Comparison of ENCODE assay signal across 31 cellular contexts in genomic region chr22:48185656-48186055, GRCh38.
DNase-seq lines count a peak whose midpoint lies in the region; ATAC-seq and TF ChIP-seq lines count a peak whose summit lies in the region.
"Had no signal": no experiment of that assay in that cellular context is flagged by ENCODE, and none has a peak within 500 bp of the region (broad histone marks: within the 10 kb centered on the region; RNA-seq: fewer than 3 reads in every experiment).

No MANE protein-coding gene starts in this region.

- peaks cover 5% of the 10 kb centered on the region for H3K4me1 ChIP-seq in CD8-positive, alpha-beta memory T cell (ENCODE audit: insufficient read depth, low read length)
- H3K4me1 ChIP-seq in MM.1S (ENCODE audit: low read length) (no peaks in the 10 kb centered on the region), PC-9 (replicated peaks; ENCODE audit: insufficient read depth) (no peaks in the 10 kb centered on the region)
- H3K4me1 ChIP-seq: ascending aorta, esophagus squamous epithelium, foreskin keratinocyte, psoas muscle, sigmoid colon, SJCRH30, tibial nerve had no signal

- intact Hi-C loops in PC-9 (cut with micrococcal nuclease; ENCODE audit: unreplicated experiment) (no loop called here), left colon (cut with DNase I, micrococcal nuclease) (no loop called here)

- no peak overlapping the region for H3K9ac ChIP-seq in MM.1S (ENCODE audit: low read length)

- no peak for TF ChIP-seq CTCF in MM.1S (IDR thresholded peaks at IDR 0.05; ENCODE audit: low read length)
- no peak for TF ChIP-seq CTCF in PC-9 (conservative IDR thresholded peaks at IDR 0.05)

- H3K79me2 ChIP-seq in MM.1S (ENCODE audit: low read length) (no peaks in the 10 kb centered on the region), PC-9 (ENCODE audit: low read depth) (no peaks in the 10 kb centered on the region)

- no peaks in the 10 kb centered on the region for H3K9me3 ChIP-seq in CD8-positive, alpha-beta memory T cell (ENCODE audit: low read length)
- no peaks in the 10 kb centered on the region for H3K9me3 ChIP-seq in MM.1S (replicated peaks; ENCODE audit: insufficient read depth, low read length)
- H3K9me3 ChIP-seq in PC-9 (ENCODE audit: insufficient read depth, low read depth): no peaks in the 10 kb centered on the region

- peak overlapping the region in 3 of 7 donors; percentile 12 to 57 (median 54) for H3K4me3 Mint-ChIP-seq in CD8-positive, alpha-beta memory T cell
- H3K4me3 Mint-ChIP-seq in activated CD8-positive, alpha-beta T cell treated with anti-CD3 and anti-CD28 coated beads, Interleukin-2, amount 10 ng/mL, durations not matched to agents 7 days and 5 days: no peak overlapping the region
- H3K4me3 Mint-ChIP-seq: activated CD4-positive, alpha-beta T cell treated with anti-CD3 and anti-CD28 coated beads for 36 hours; activated T-cell treated with anti-CD3 and anti-CD28 coated beads, Interleukin-2, amount 50 U/mL, for 4 hours; B cell; dendritic cell treated with granulocyte-macrophage colony-stimulating factor and Interleukin-4, amounts not matched to agents 40 ng/mL and 50 ng/mL, for 4 days; mesothelial cell of epicardium had no signal

- H3K4me1 Mint-ChIP-seq in CD8-positive, alpha-beta memory T cell: peaks cover 30 to 41% (median 41%) of the 10 kb centered on the region in 3 donors
- H3K4me1 Mint-ChIP-seq in activated CD8-positive, alpha-beta T cell treated with anti-CD3 and anti-CD28 coated beads, Interleukin-2, amount 10 ng/mL, durations not matched to agents 7 days and 5 days (ENCODE audit: low read depth): peaks cover 13% of the 10 kb centered on the region
- H3K4me1 Mint-ChIP-seq: B cell, mesothelial cell of epicardium had no signal

- H2AFZ ChIP-seq in MM.1S (ENCODE audit: low read length) (no peak overlapping the region), PC-9 (no peak overlapping the region)

- no peaks in the 10 kb centered on the region for H3K27me3 Mint-ChIP-seq in CD8-positive, alpha-beta memory T cell
- H3K27me3 Mint-ChIP-seq in activated CD8-positive, alpha-beta T cell treated with anti-CD3 and anti-CD28 coated beads, Interleukin-2, amount 10 ng/mL, durations not matched to agents 7 days and 5 days (ENCODE audit: low read depth): peaks cover 3% of the 10 kb centered on the region
- H3K27me3 Mint-ChIP-seq: B cell; dendritic cell treated with granulocyte-macrophage colony-stimulating factor and Interleukin-4, amounts not matched to agents 40 ng/mL and 50 ng/mL, for 4 days had no signal

- H3F3A ChIP-seq in MM.1S (ENCODE audit: insufficient read depth, low read length) (no peaks in the 10 kb centered on the region), PC-9 (ENCODE audit: insufficient read depth, low read depth) (no peaks in the 10 kb centered on the region)

- no peaks in the 10 kb centered on the region for H3K27me3 ChIP-seq in CD8-positive, alpha-beta memory T cell (ENCODE audit: insufficient read depth, low read length, poor library complexity, severe bottlenecking)
- no peaks in the 10 kb centered on the region for H3K27me3 ChIP-seq in MM.1S (replicated peaks; ENCODE audit: insufficient read depth, low read length)
- peaks cover 83% of the 10 kb centered on the region for H3K27me3 ChIP-seq in PC-9 (ENCODE audit: insufficient read depth, low read depth)
- H3K27me3 ChIP-seq: ascending aorta, cardiac muscle cell, foreskin keratinocyte, MG63, sigmoid colon, tibial nerve had no signal

- H4K20me1 ChIP-seq in MM.1S (ENCODE audit: insufficient read depth, low read length): no peaks in the 10 kb centered on the region
- H4K20me1 ChIP-seq in PC-9 (ENCODE audit: insufficient read depth): no peaks in the 10 kb centered on the region

- H3K9me2 ChIP-seq in MM.1S (replicated peaks; ENCODE audit: insufficient read depth, low read length) (no peaks in the 10 kb centered on the region), PC-9 (ENCODE audit: insufficient read depth) (no peaks in the 10 kb centered on the region)

- peaks cover 4 to 11% (median 8%) of the 10 kb centered on the region in 5 donors for H3K9me3 Mint-ChIP-seq in CD8-positive, alpha-beta memory T cell
- peaks cover 4% of the 10 kb centered on the region for H3K9me3 Mint-ChIP-seq in activated CD8-positive, alpha-beta T cell treated with anti-CD3 and anti-CD28 coated beads, Interleukin-2, amount 10 ng/mL, durations not matched to agents 7 days and 5 days (ENCODE audit: insufficient read depth)
- H3K9me3 Mint-ChIP-seq: dendritic cell treated with granulocyte-macrophage colony-stimulating factor and Interleukin-4, amounts not matched to agents 40 ng/mL and 50 ng/mL, for 4 days had no signal

- peaks cover 0 to 6% (median 0%) of the 10 kb centered on the region in 3 donors for H3K36me3 Mint-ChIP-seq in CD8-positive, alpha-beta memory T cell
- no peaks in the 10 kb centered on the region for H3K36me3 Mint-ChIP-seq in activated CD8-positive, alpha-beta T cell treated with anti-CD3 and anti-CD28 coated beads, Interleukin-2, amount 10 ng/mL, durations not matched to agents 7 days and 5 days (ENCODE audit: low read depth)
- H3K36me3 Mint-ChIP-seq: mesothelial cell of epicardium had no signal

- no peak overlapping the region for H3K4me3 ChIP-seq in CD8-positive, alpha-beta memory T cell (ENCODE audit: low read length)
- H3K4me3 ChIP-seq in MM.1S (ENCODE audit: low read length): no peak overlapping the region
- H3K4me3 ChIP-seq in PC-9: no peak overlapping the region
- H3K4me3 ChIP-seq: ascending aorta, cardiac muscle cell, esophagus squamous epithelium, K562, MG63, psoas muscle, sigmoid colon, SJCRH30, tibial nerve had no signal

- peak in 4 of 5 donors; percentile 2 to 55 (median 25) for DNase-seq in CD8-positive, alpha-beta memory T cell
- peak; percentile 34 for DNase-seq in MM.1S
- peak; percentile 23 for DNase-seq in activated CD8-positive, alpha-beta T cell treated with anti-CD3 and anti-CD28 coated beads, Interleukin-2, amount 10 ng/mL, durations not matched to agents 7 days and 5 days
- DNase-seq in islet precursor cell: peak; percentile 16
- DNase-seq in stimulated activated CD4-positive, alpha-beta T cell treated with anti-CD3 and anti-CD28 coated beads, Interleukin-2, amount 100 ng/mL, for 48 hours: no peak
- no peak for DNase-seq in epidermal melanocyte (ENCODE audit: insufficient read length, low spot score)
- no peak for DNase-seq in PC-9
- DNase-seq in left colon: no peak
- DNase-seq: activated CD4-positive, alpha-beta T cell treated with anti-CD3 and anti-CD28 coated beads for 36 hours; activated T-cell treated with anti-CD3 and anti-CD28 coated beads, Interleukin-2, amount 50 U/mL, for 4 hours; esophagus squamous epithelium; foreskin keratinocyte; kidney; MG63; NCI-H146; NCI-H748 treated with DMSO at 0.1 percent for 48 hours; nucleus accumbens; psoas muscle; sigmoid colon; SJCRH30; stimulated activated CD4-positive, alpha-beta T cell treated with anti-CD3 and anti-CD28 coated beads, Interleukin-12 subunit alpha, Interleukin-12 subunit beta, amount 100 ng/mL, for 4 hours; stimulated activated CD4-positive, alpha-beta T cell treated with anti-CD3 and anti-CD28 coated beads, Interleukin-4, amount 100 ng/mL, for 24 hours; SW 1271 had no signal

- POLR2A ChIA-PET in CD8-positive, alpha-beta memory T cell (lab: Charles Lee): no interaction called here
- POLR2A ChIA-PET in activated CD8-positive, alpha-beta T cell treated with anti-CD3 and anti-CD28 coated beads, Interleukin-2, amount 10 ng/mL, durations not matched to agents 7 days and 5 days (lab: Charles Lee): no interaction called here
- POLR2A ChIA-PET in PC-9 (lab: Charles Lee; ENCODE audit: unreplicated experiment): no interaction called here

- CTCF ChIA-PET in CD8-positive, alpha-beta memory T cell (lab: Charles Lee): no interaction called here
- CTCF ChIA-PET in activated CD8-positive, alpha-beta T cell treated with anti-CD3 and anti-CD28 coated beads, Interleukin-2, amount 10 ng/mL, durations not matched to agents 7 days and 5 days (lab: Charles Lee): no interaction called here
- CTCF ChIA-PET in PC-9 (lab: Charles Lee): no interaction called here

- H3K27ac ChIP-seq in CD8-positive, alpha-beta memory T cell (ENCODE audit: low read depth, low read length): no peak overlapping the region
- no peak overlapping the region for H3K27ac ChIP-seq in MM.1S (ENCODE audit: low read length)
- no peak overlapping the region for H3K27ac ChIP-seq in PC-9
- H3K27ac ChIP-seq: ascending aorta, cardiac muscle cell, esophagus squamous epithelium, foreskin keratinocyte, psoas muscle, sigmoid colon, SJCRH30, tibial nerve had no signal

- no TSS peak for BruUV-seq in PC-9 (replicated peaks; lab: Mats Ljungman, UMichigan)

- H3K4me2 ChIP-seq in MM.1S (ENCODE audit: low read depth, low read length): no peak overlapping the region
- no peak overlapping the region for H3K4me2 ChIP-seq in PC-9

- ATAC-seq in activated CD8-positive, alpha-beta T cell treated with anti-CD3 and anti-CD28 coated beads, Interleukin-2, amount 10 ng/mL, durations not matched to agents 7 days and 5 days: no peak
- ATAC-seq in left colon: no peak
- ATAC-seq: activated CD4-positive, alpha-beta T cell treated with anti-CD3 and anti-CD28 coated beads for 36 hours; activated T-cell treated with anti-CD3 and anti-CD28 coated beads, Interleukin-2, amount 50 U/mL, for 4 hours; foreskin keratinocyte; HCT116; K562; psoas muscle had no signal

- H3K27ac Mint-ChIP-seq in CD8-positive, alpha-beta memory T cell: peak overlapping the region in 1 of 8 donors; percentile 55
- no peak overlapping the region for H3K27ac Mint-ChIP-seq in activated CD8-positive, alpha-beta T cell treated with anti-CD3 and anti-CD28 coated beads, Interleukin-2, amount 10 ng/mL, durations not matched to agents 7 days and 5 days
- H3K27ac Mint-ChIP-seq: activated CD4-positive, alpha-beta T cell treated with anti-CD3 and anti-CD28 coated beads for 36 hours; B cell; dendritic cell treated with granulocyte-macrophage colony-stimulating factor and Interleukin-4, amounts not matched to agents 40 ng/mL and 50 ng/mL, for 4 days; mesothelial cell of epicardium had no signal

- H3K36me3 ChIP-seq in CD8-positive, alpha-beta memory T cell (ENCODE audit: insufficient read depth, low read length): no peaks in the 10 kb centered on the region
- H3K36me3 ChIP-seq in MM.1S (replicated peaks; ENCODE audit: insufficient read depth, low read length): no peaks in the 10 kb centered on the region
- H3K36me3 ChIP-seq in PC-9 (ENCODE audit: low read depth): no peaks in the 10 kb centered on the region
- H3K36me3 ChIP-seq: ascending aorta, cardiac muscle cell, esophagus squamous epithelium, MG63, sigmoid colon, SJCRH30, tibial nerve had no signal

Comparison
In these comparisons a context has a peak if more than half of its experiments do, and no peak if none do; other contexts are left out.
1. DNase-seq: peak in CD8-positive, alpha-beta memory T cell (4 of 5), MM.1S (single experiment), activated CD8-positive, alpha-beta T cell treated with anti-CD3 and anti-CD28 coated beads, Interleukin-2, amount 10 ng/mL, durations not matched to agents 7 days and 5 days (single experiment) and islet precursor cell (single experiment); none in stimulated activated CD4-positive, alpha-beta T cell treated with anti-CD3 and anti-CD28 coated beads, Interleukin-2, amount 100 ng/mL, for 48 hours (0 of 2), epidermal melanocyte (single experiment), PC-9 (0 of 2) and left colon (0 of 2).